8 cellular contexts compared by ENCODE assay signal in genomic region chr4:158817562-158818370, GRCh38. TPM values are rescaled to one million over a fixed set of nuclear protein-coding genes. Genes with fewer than 3 reads are reported as not detected.
DNase-seq lines count a peak whose midpoint lies in the region; ATAC-seq and TF ChIP-seq lines count a peak whose summit lies in the region.

No MANE protein-coding gene starts in this region.

- H3K27ac Mint-ChIP-seq in CD4-positive, alpha-beta memory T cell = peak overlapping the region in 5 of 7 donors; percentile 35 to 78 (median 63)

- no peak for TF ChIP-seq CTCF in right atrium auricular region (IDR thresholded peaks at IDR 0.05)

- POLR2A ChIA-PET in CD4-positive, alpha-beta memory T cell (lab: Charles Lee; ENCODE audit: partially characterized antibody) = no interaction called here

- H3K27ac ChIP-seq in CD4-positive, alpha-beta memory T cell (ENCODE audit: low read depth, low read length) = no peak overlapping the region
- peak overlapping the region; percentile 34 to 36 for H3K27ac ChIP-seq in right atrium auricular region

- H3K4me3 ChIP-seq in CD4-positive, alpha-beta memory T cell (ENCODE audit: low read length in 2 of 2) = no peak overlapping the region
- no peak overlapping the region for H3K4me3 ChIP-seq in right atrium auricular region

- intact Hi-C loops in CD4-positive, alpha-beta memory T cell (cut with micrococcal nuclease) = no loop called here

- H3K4me1 ChIP-seq in CD4-positive, alpha-beta memory T cell (ENCODE audit: insufficient read depth, low read length) = peaks cover 12% of the 10 kb centered on the region
- H3K4me1 ChIP-seq in right atrium auricular region = peaks cover 0 to 73% of the 10 kb centered on the region in 2 donors

- no peak for DNase-seq in CD4-positive, alpha-beta memory T cell
- DNase-seq in M059J (ENCODE audit: low read depth) = peak; percentile 40
- no peak for DNase-seq in right atrium auricular region (ENCODE audit: low spot score)
- DNase-seq in stimulated activated CD4-positive, alpha-beta T cell treated with anti-CD3 and anti-CD28 coated beads, Interleukin-4, amount 100 ng/mL, for 1 hour = no peak
- DNase-seq in occipital lobe (lab: John Stamatoyannopoulos, UW) = no peak
- DNase-seq in DMS 273 treated with DMSO at 0.1 percent for 48 hours (lab: John Stamatoyannopoulos, UW) = no peak
- no peak for DNase-seq in SHP77 (lab: John Stamatoyannopoulos, UW)

- no peaks in the 10 kb centered on the region for H3K9me3 ChIP-seq in CD4-positive, alpha-beta memory T cell (ENCODE audit: control insufficient read depth in 1 of 2, low read length in 2 of 2)
- H3K9me3 ChIP-seq in right atrium auricular region = no peaks in the 10 kb centered on the region

- peak; percentile 51 for ATAC-seq in GM21528 (IDR thresholded peaks at IDR 0.05; ENCODE audit: low FRiP score, unreplicated experiment)

- H3K36me3 Mint-ChIP-seq in CD4-positive, alpha-beta memory T cell = no peaks in the 10 kb centered on the region

- CTCF ChIA-PET in CD4-positive, alpha-beta memory T cell (lab: Charles Lee; ENCODE audit: partially characterized antibody) = no interaction called here

- peaks cover 7 to 32% (median 22%) of the 10 kb centered on the region in 4 donors for H3K4me1 Mint-ChIP-seq in CD4-positive, alpha-beta memory T cell

- H3K27me3 Mint-ChIP-seq in CD4-positive, alpha-beta memory T cell = no peaks in the 10 kb centered on the region

- H3K4me3 Mint-ChIP-seq in CD4-positive, alpha-beta memory T cell = peak overlapping the region in 2 of 8 donors; percentile 15 to 21

- H3K27me3 ChIP-seq in CD4-positive, alpha-beta memory T cell (ENCODE audit: insufficient read depth, low read length) = no peaks in the 10 kb centered on the region
- H3K27me3 ChIP-seq in right atrium auricular region = no peaks in the 10 kb centered on the region

- no peaks in the 10 kb centered on the region for H3K36me3 ChIP-seq in CD4-positive, alpha-beta memory T cell (ENCODE audit: insufficient read depth, low read length)
- no peaks in the 10 kb centered on the region for H3K36me3 ChIP-seq in right atrium auricular region

- no peaks in the 10 kb centered on the region for H3K9me3 Mint-ChIP-seq in CD4-positive, alpha-beta memory T cell

RNA-seq across cellular contexts. Expression of gene FNIP2, which starts 48.9 kb away (rescaled TPM):
- total RNA-seq in CD4-positive, alpha-beta memory T cell = 1 to 10 TPM; 8.1 to 9.4 TPM
- 1 to 10 TPM; 2.4 to 4.7 TPM for polyA plus RNA-seq in CD4-positive, alpha-beta memory T cell
- total RNA-seq in M059J (2014; rRNA removed; shearing (Covaris generic)) = 6.8 and 15.2 TPM in 2 replicates
- total RNA-seq in right atrium auricular region = 10 to 100 TPM; 38.3 to 42.4 TPM
- 66.6 TPM for total RNA-seq in occipital lobe
